ENCODE assay signal across 26 cellular contexts in genomic region chr6:39905640-39905975, GRCh38.
"Had no signal": no experiment of that assay in that cellular context is flagged by ENCODE, and none has a peak within 500 bp of the region (broad histone marks: within the 10 kb centered on the region; RNA-seq: fewer than 3 reads in every experiment).

No MANE protein-coding gene starts in this region.

- H3K27me3 Mint-ChIP-seq: activated CD4-positive, alpha-beta memory T cell treated with anti-CD3 and anti-CD28 coated beads for 36 hours; activated CD4-positive, alpha-beta T cell treated with anti-CD3 and anti-CD28 coated beads, Interleukin-2, amount 10 ng/mL, durations not matched to agents 7 days and 5 days; activated naive CD8-positive, alpha-beta T cell treated with anti-CD3 and anti-CD28 coated beads, Interleukin-2, amount 10 ng/mL, durations not matched to agents 7 days and 5 days; T-cell had no signal

- H3K4me1 Mint-ChIP-seq: activated B cell treated with CpG ODN at 0.5 μM for 24 hours; activated CD4-positive, alpha-beta T cell treated with anti-CD3 and anti-CD28 coated beads, Interleukin-2, amount 10 ng/mL, durations not matched to agents 7 days and 5 days; activated naive CD8-positive, alpha-beta T cell treated with anti-CD3 and anti-CD28 coated beads, Interleukin-2, amount 10 ng/mL, durations not matched to agents 7 days and 5 days; T-cell had no signal

- H3K4me1 ChIP-seq: adrenal gland, breast epithelium had no signal

- H3K4me3 ChIP-seq: adrenal gland, breast epithelium had no signal

- DNase-seq: activated B cell treated with CpG ODN at 0.5 μM for 24 hours; activated CD4-positive, alpha-beta memory T cell treated with anti-CD3 and anti-CD28 coated beads for 36 hours; activated CD4-positive, alpha-beta T cell treated with anti-CD3 and anti-CD28 coated beads for 1 hour; activated CD4-positive, alpha-beta T cell treated with anti-CD3 and anti-CD28 coated beads, Interleukin-2, amount 10 ng/mL, durations not matched to agents 7 days and 5 days; activated CD8-positive, alpha-beta memory T cell treated with anti-CD3 and anti-CD28 coated beads for 24 hours; activated gamma-delta T cell treated with Interleukin-2 at 50 U/mL for 16 hours; activated naive CD4-positive, alpha-beta T cell treated with anti-CD3 and anti-CD28 coated beads, Interleukin-2, amount 50 U/mL, for 16 hours; activated naive CD8-positive, alpha-beta T cell treated with anti-CD3 and anti-CD28 coated beads, Interleukin-2, amount 10 ng/mL, durations not matched to agents 7 days and 5 days; activated T-cell treated with anti-CD3 and anti-CD28 coated beads, Interleukin-2, amount 50 U/mL, for 4 hours; adrenal gland; NCI-H1092; NCI-H1417 treated with DMSO at 0.1 percent for 48 hours; NCI-H1694; NCI-H2029; NCI-H2107; NCI-H2171 treated with DMSO at 0.1 percent for 48 hours; NCI-H226; NCI-H526 treated with DMSO at 0.1 percent for 48 hours; NK-92 treated with Interleukin-12 subunit alpha and Interleukin-12 subunit beta, amount 100 ng/mL, for 24 hours; PC-3; SIG-M5; T-cell; T-helper 2 cell; T1000 had no signal

- ATAC-seq: activated T-cell treated with anti-CD3 and anti-CD28 coated beads, Interleukin-2, amount 50 U/mL, for 4 hours; PC-3; T-cell had no signal

- H3K9me3 Mint-ChIP-seq: activated B cell treated with CpG ODN at 0.5 μM for 24 hours; activated CD4-positive, alpha-beta memory T cell treated with anti-CD3 and anti-CD28 coated beads for 36 hours; activated CD4-positive, alpha-beta T cell treated with anti-CD3 and anti-CD28 coated beads, Interleukin-2, amount 10 ng/mL, durations not matched to agents 7 days and 5 days; activated naive CD8-positive, alpha-beta T cell treated with anti-CD3 and anti-CD28 coated beads, Interleukin-2, amount 10 ng/mL, durations not matched to agents 7 days and 5 days; activated T-cell treated with anti-CD3 and anti-CD28 coated beads, Interleukin-2, amount 50 U/mL, for 4 hours; T-cell had no signal

- H3K27ac ChIP-seq: KMS-11 had no signal

- H3K9me3 ChIP-seq: adrenal gland, breast epithelium had no signal

- H3K27ac Mint-ChIP-seq: activated B cell treated with CpG ODN at 0.5 μM for 24 hours; activated CD4-positive, alpha-beta memory T cell treated with anti-CD3 and anti-CD28 coated beads for 36 hours; activated CD4-positive, alpha-beta T cell treated with anti-CD3 and anti-CD28 coated beads, Interleukin-2, amount 10 ng/mL, durations not matched to agents 7 days and 5 days; activated naive CD8-positive, alpha-beta T cell treated with anti-CD3 and anti-CD28 coated beads, Interleukin-2, amount 10 ng/mL, durations not matched to agents 7 days and 5 days; T-cell had no signal

- H3K27me3 ChIP-seq: adrenal gland, breast epithelium had no signal

- H3K4me3 Mint-ChIP-seq: activated B cell treated with CpG ODN at 0.5 μM for 24 hours; activated CD4-positive, alpha-beta memory T cell treated with anti-CD3 and anti-CD28 coated beads for 36 hours; activated CD4-positive, alpha-beta T cell treated with anti-CD3 and anti-CD28 coated beads, Interleukin-2, amount 10 ng/mL, durations not matched to agents 7 days and 5 days; activated naive CD8-positive, alpha-beta T cell treated with anti-CD3 and anti-CD28 coated beads, Interleukin-2, amount 10 ng/mL, durations not matched to agents 7 days and 5 days; activated T-cell treated with anti-CD3 and anti-CD28 coated beads, Interleukin-2, amount 50 U/mL, for 4 hours; T-cell had no signal

- H3K36me3 Mint-ChIP-seq: activated CD4-positive, alpha-beta memory T cell treated with anti-CD3 and anti-CD28 coated beads for 36 hours; activated naive CD8-positive, alpha-beta T cell treated with anti-CD3 and anti-CD28 coated beads, Interleukin-2, amount 10 ng/mL, durations not matched to agents 7 days and 5 days; T-cell had no signal

- H3K36me3 ChIP-seq: breast epithelium had no signal
